Comparison of ENCODE assay signal across 22 cellular contexts in the genomic region with DNA sequence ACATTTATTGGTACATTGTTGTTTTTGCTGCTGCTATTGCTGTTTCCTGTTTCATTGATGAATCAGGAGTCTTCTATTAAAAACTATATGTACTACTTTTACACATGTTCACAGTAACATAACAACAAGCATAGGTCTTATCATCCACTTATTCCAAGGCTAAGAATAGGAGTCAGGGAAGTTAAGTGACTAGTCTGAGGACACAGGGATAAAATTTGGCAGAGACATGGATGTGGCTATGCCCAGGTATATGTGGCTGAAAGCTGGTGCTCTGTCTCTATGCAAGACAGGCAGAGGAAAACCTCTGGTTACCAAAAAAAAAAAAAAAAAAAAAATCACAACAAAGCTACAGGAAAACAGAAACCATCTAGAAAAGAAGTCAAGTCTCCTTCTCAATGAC.
A peak's percentile ranks its signal among the peaks of the same experiment; 100 is the strongest.
DNase-seq lines count a peak whose midpoint lies in the region; ATAC-seq and TF ChIP-seq lines count a peak whose summit lies in the region.
"Had no signal": no experiment of that assay in that cellular context is flagged by ENCODE, and none has a peak within 500 bp of the region (broad histone marks: within the 10 kb centered on the region; RNA-seq: fewer than 3 reads in every experiment).

No MANE protein-coding gene starts in this region.

- intact Hi-C loops in Right ventricle myocardium inferior (cut with DNase I) (no loop called here), cardiac septum (cut with DNase I) (no loop called here), heart left ventricle (cut with DNase I) (no loop called here), left ventricle myocardium inferior (cut with micrococcal nuclease) (no loop called here), left ventricle myocardium superior (cut with micrococcal nuclease) (no loop called here)

- H3K36me3 ChIP-seq in heart left ventricle (no peaks in the 10 kb centered on the region), left ventricle myocardium inferior (no peaks in the 10 kb centered on the region), neutrophil (peaks cover 15% of the 10 kb centered on the region)
- H3K36me3 ChIP-seq: BE2C; BLaER1 treated with 17β-estradiol and CSF1 and Interleukin-3, amounts not matched to agents 10 nM and 100 nM; HAP-1 had no signal

- TF ChIP-seq POLR2A in heart left ventricle (IDR thresholded peaks at IDR 0.05) = no peak

- H3K27me3 ChIP-seq in heart left ventricle (no peaks in the 10 kb centered on the region), left ventricle myocardium inferior (ENCODE audit: low read depth) (no peaks in the 10 kb centered on the region), neutrophil (no peaks in the 10 kb centered on the region)
- H3K27me3 ChIP-seq: BE2C; BLaER1 treated with 17β-estradiol and CSF1 and Interleukin-3, amounts not matched to agents 10 nM and 100 nM had no signal

- peaks cover 0 to 19% (median 3%) of the 10 kb centered on the region in 12 donors for H3K4me1 ChIP-seq in heart left ventricle
- H3K4me1 ChIP-seq in left ventricle myocardium inferior = peaks cover 38% of the 10 kb centered on the region
- peaks cover 31 to 33% of the 10 kb centered on the region in 2 experiments for H3K4me1 ChIP-seq in neutrophil (ENCODE audit: control insufficient read depth in 1 of 2, insufficient read depth in 1 of 2, low read depth in 1 of 2, low read length in 1 of 2)
- H3K4me1 ChIP-seq: BE2C, HAP-1 had no signal

- H3K27ac ChIP-seq in heart left ventricle (no peak overlapping the region), left ventricle myocardium inferior (replicated peaks) (no peak overlapping the region), neutrophil (peak overlapping the region; percentile 8)
- H3K27ac ChIP-seq: 22Rv1; BLaER1 treated with 17β-estradiol and CSF1 and Interleukin-3, amounts not matched to agents 10 nM and 100 nM had no signal

- H3K4me3 ChIP-seq in heart left ventricle = no peak overlapping the region
- H3K4me3 ChIP-seq in left ventricle myocardium inferior = no peak overlapping the region
- no peak overlapping the region for H3K4me3 ChIP-seq in neutrophil (ENCODE audit: low read depth in 1 of 2, low read length in 1 of 2)
- H3K4me3 ChIP-seq: BLaER1 treated with 17β-estradiol and CSF1 and Interleukin-3, amounts not matched to agents 10 nM and 100 nM; HAP-1 had no signal

- ATAC-seq in Right ventricle myocardium inferior = peak; percentile 83
- peak; percentile 46 to 73 (median 66) for ATAC-seq in heart left ventricle
- ATAC-seq in left ventricle myocardium superior = peak; percentile 95

- DNase-seq in Right ventricle myocardium inferior (ENCODE audit: missing footprints) (no peak), cardiac septum (ENCODE audit: low spot score) (no peak), heart left ventricle (no peak), left ventricle myocardium inferior (no peak), left ventricle myocardium superior (no peak), anterior cingulate cortex (lab: John Stamatoyannopoulos, UW) (no peak), GM03348 (ENCODE audit: low spot score) (no peak)
- DNase-seq: ACHN; AML-193; BE2C; CD4-positive, alpha-beta T cell; CD8-positive, alpha-beta memory T cell; DMS 273 treated with DMSO at 0.1 percent for 48 hours; DMS79; EL; GDM1; GOT3; HFFc6 had no signal

- H3K9me3 ChIP-seq in heart left ventricle (peaks cover 0 to 5% (median 0%) of the 10 kb centered on the region in 12 donors), left ventricle myocardium inferior (replicated peaks) (no peaks in the 10 kb centered on the region), neutrophil (no peaks in the 10 kb centered on the region)
- H3K9me3 ChIP-seq: BE2C; BLaER1 treated with 17β-estradiol and CSF1 and Interleukin-3, amounts not matched to agents 10 nM and 100 nM; HAP-1 had no signal

- TF ChIP-seq CTCF in heart left ventricle (IDR thresholded peaks at IDR 0.05) (no peak), left ventricle myocardium inferior (IDR thresholded peaks at IDR 0.05; ENCODE audit: borderline replicate concordance) (no peak), neutrophil (IDR thresholded peaks at IDR 0.05) (no peak)
